ENCODE assay signal across 7 cellular contexts in the genomic region with DNA sequence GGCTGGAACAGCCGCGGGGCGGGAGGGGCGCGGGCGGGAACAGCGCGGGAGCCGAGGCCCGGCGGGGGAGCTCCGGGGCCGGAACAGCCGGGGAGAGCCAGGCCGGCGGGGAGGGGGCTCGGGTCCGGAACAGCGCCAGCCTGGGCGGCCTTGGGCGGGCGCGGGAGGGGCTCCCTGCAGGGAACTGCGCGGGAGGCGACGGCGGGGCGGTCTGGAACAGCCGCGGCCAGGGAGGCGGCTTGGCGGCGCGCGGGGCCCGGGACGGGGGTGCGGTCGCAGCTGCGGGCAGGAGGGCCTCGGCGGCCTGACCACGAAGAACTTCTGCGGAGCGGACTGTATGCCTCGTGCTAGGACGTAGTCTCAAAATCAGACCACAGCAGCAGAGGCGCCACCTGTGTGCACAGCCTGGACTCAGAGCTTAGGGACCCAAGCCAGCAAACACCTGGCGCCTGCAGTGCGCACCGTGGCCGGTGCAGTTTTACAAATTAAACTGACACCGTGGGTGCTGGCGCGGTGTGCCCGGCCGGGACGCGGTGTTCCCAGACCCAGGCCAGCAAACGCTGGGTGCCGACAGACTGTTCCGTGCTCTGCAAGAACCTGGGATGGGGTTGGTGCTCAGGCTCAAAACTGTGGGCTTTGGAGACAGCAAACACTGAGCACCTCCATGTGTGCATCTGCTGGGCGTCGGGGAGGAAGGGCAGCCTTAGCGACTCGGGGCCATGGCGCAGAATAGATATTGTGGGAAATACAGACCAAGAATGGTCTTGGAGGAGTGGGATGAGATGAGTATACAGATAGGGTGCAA. TPM values are rescaled to one million over a fixed set of nuclear protein-coding genes. Genes with fewer than 3 reads are reported as not detected.
DNase-seq lines count a peak whose midpoint lies in the region; ATAC-seq, FAIRE-seq and TF ChIP-seq lines count a peak whose summit lies in the region.

No MANE protein-coding gene starts in this region.

- DNase-seq in GM18507 (ENCODE audit: extremely low spot score, insufficient read length, low read depth) (peak; percentile 53), NCI-H146 (lab: John Stamatoyannopoulos, UW) (peak; percentile 96), right lobe of liver (peak; percentile 91 to 93 (median 92))
- peak in 2 of 3 experiments; percentile 69 to 75 for DNase-seq in stimulated activated CD4-positive, alpha-beta T cell treated with anti-CD3 and anti-CD28 coated beads, TNF-alpha, amount 100 ng/mL, for 4 hours (ENCODE audit: low read depth in 3 of 3)

- 5% methylated on average over 13 of the region's 68 CpGs for WGBS in right lobe of liver (ENCODE audit: insufficient coverage, low coverage, low lambda C conversion rate, missing lambda C conversion rate)

- peak overlapping the region; percentile 96 for H3K27ac ChIP-seq in cingulate gyrus (ENCODE audit: low read depth, low read length)
- peak overlapping the region; percentile 78 to 94 (median 89) for H3K27ac ChIP-seq in right lobe of liver

- peaks cover 0 to 20% (median 8%) of the 10 kb centered on the region in 4 donors for H3K4me1 ChIP-seq in right lobe of liver

- peak overlapping the region; percentile 59 to 64 (median 61) for H3K4me3 ChIP-seq in right lobe of liver

- peak in 1 of 4 donors; percentile 17 for TF ChIP-seq CTCF in right lobe of liver (IDR thresholded peaks at IDR 0.05)

- intact Hi-C loops in right lobe of liver (cut with DNase I), result no loop called here

- H3K9me3 ChIP-seq in right lobe of liver, result peaks cover 0 to 12% (median 0%) of the 10 kb centered on the region in 4 donors

- peak; percentile 48 for ATAC-seq in HG02678 (IDR thresholded peaks at IDR 0.05; ENCODE audit: unreplicated experiment)
- ATAC-seq in activated CD4-positive, CD25-positive, alpha-beta regulatory T cell treated with anti-CD3 and anti-CD28 coated beads, Interleukin-2, amount 50 U/mL, for 24 hours, result peak; percentile 65 to 66
- peak; percentile 65 to 81 (median 80) for ATAC-seq in right lobe of liver

- H3K27me3 ChIP-seq in right lobe of liver, result no peaks in the 10 kb centered on the region

- H3K36me3 ChIP-seq in right lobe of liver, result no peaks in the 10 kb centered on the region

- FAIRE-seq in GM18507 (lab: Jason Lieb, UNC), result peak; percentile 75

- TF ChIP-seq POLR2A in right lobe of liver (IDR thresholded peaks at IDR 0.05), result peak; percentile 56

RNA-seq across cellular contexts. Expression of gene ZNF341, which starts 0.6 kb away (rescaled TPM):
- total RNA-seq in right lobe of liver, result 1 to 10 TPM in 5 of 6 experiments, under 1 TPM in 1; 0.99 to 2.0 (median 1.6) TPM

RNA-seq across cellular contexts. Expression of gene PXMP4, which starts 12.3 kb away (rescaled TPM):
- 10 to 100 TPM in 4 of 6 experiments, 1 to 10 TPM in 2; 5.5 to 17.8 (median 12.9) TPM for total RNA-seq in right lobe of liver

RNA-seq across cellular contexts. Expression of gene E2F1, which starts 46.2 kb away (rescaled TPM):
- total RNA-seq in right lobe of liver, result 1 to 10 TPM in 2 of 6 experiments, under 1 TPM in 4; 0.24 to 8.8 (median 0.77) TPM

RNA-seq across cellular contexts. Expression of gene NECAB3, which starts 58.1 kb away (rescaled TPM):
- total RNA-seq in right lobe of liver, result 10 to 100 TPM; 13.2 to 21.9 (median 19.2) TPM

Comparison
In these comparisons a context has a peak if more than half of its experiments do, and no peak if none do; other contexts are left out.
1. Peak in every context shown above with its lines: DNase-seq, ATAC-seq, H3K4me3 ChIP-seq and H3K27ac ChIP-seq.